In the genomic region with DNA sequence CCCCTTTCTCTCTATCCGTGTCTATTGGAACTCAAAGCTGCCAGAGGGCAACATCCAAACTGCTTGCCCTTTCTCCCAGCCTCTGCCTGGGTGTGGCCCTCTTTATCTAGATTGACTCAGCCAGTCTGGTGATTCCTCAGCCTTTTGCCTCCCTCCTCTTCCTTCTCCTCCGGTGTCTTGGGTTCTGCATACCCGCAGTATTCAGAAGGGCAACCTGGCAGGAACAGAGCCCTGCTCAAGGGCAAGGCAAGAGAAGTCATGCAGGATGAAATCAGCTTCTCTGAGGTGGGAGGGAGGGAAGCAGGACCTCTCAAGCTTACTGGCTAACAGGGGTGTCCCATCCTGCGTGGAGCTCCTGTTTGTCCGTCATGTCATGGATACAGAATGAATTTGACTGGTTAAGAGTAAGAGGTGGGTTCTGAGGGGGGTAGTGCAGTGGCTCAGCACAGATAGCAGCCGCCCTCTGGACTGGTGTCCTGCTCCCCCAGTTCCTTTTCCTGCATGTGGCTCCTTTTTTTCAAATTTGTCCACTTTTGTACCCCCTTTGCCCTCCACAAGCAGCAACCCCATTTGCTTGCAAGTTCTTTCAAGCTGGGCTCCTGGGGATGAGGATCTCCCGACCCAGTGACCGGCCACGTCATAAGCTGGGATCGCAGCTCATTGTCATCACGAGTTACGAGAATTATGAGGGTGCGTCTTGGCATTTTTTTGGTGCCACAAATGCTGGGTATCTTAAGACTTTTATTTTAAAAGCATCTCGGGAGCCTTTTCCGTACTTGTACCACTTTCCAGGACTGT, we compare ENCODE assay signal across 18 cellular contexts.
DNase-seq lines count a peak whose midpoint lies in the region; ATAC-seq and TF ChIP-seq lines count a peak whose summit lies in the region.
"Had no signal": no experiment of that assay in that cellular context is flagged by ENCODE, and none has a peak within 500 bp of the region (broad histone marks: within the 10 kb centered on the region; RNA-seq: fewer than 3 reads in every experiment).

No MANE protein-coding gene starts in this region.

- peak; percentile 77 for DNase-seq in HT1080 (ENCODE audit: low read depth)
- no peak for DNase-seq in WTC11 (ENCODE audit: low spot score)
- no peak for DNase-seq in left ventricle myocardium inferior
- DNase-seq in upper lobe of left lung = no peak
- no peak for DNase-seq in germinal center (ENCODE audit: low spot score)
- DNase-seq: activated CD4-positive, CD25-positive, alpha-beta regulatory T cell; activated T-cell treated with anti-CD3 and anti-CD28 coated beads, Interleukin-2, amount 50 U/mL, for 48 hours; NCI-H187; NCI-H446 treated with DMSO at 0.1 percent for 48 hours; pancreas; SJCRH30; substantia nigra; T-helper 2 cell had no signal

- 88 to 91% methylated on average over 15 of the region's 15 CpGs for WGBS in upper lobe of left lung, 2 donors

- POLR2A ChIA-PET in WTC11 (lab: Charles Lee) = no interaction called here

- H3K9me3 ChIP-seq in left ventricle myocardium inferior (replicated peaks) = no peaks in the 10 kb centered on the region
- no peaks in the 10 kb centered on the region for H3K9me3 ChIP-seq in upper lobe of left lung
- H3K9me3 ChIP-seq: pancreas, SJCRH30 had no signal

- TF ChIP-seq CTCF in WTC11 (IDR thresholded peaks at IDR 0.05) = no peak
- TF ChIP-seq CTCF in left ventricle myocardium inferior (IDR thresholded peaks at IDR 0.05; ENCODE audit: borderline replicate concordance) = no peak
- no peak for TF ChIP-seq CTCF in upper lobe of left lung (IDR thresholded peaks at IDR 0.05)

- H3K4me3 Mint-ChIP-seq in WTC11 = no peak overlapping the region
- H3K4me3 Mint-ChIP-seq: activated naive CD4-positive, alpha-beta T cell treated with anti-CD3 and anti-CD28 coated beads, Interleukin-2, amount 50 U/mL, for 24 hours had no signal

- H3K4me3 ChIP-seq in left ventricle myocardium inferior = no peak overlapping the region
- H3K4me3 ChIP-seq in upper lobe of left lung = no peak overlapping the region
- H3K4me3 ChIP-seq: coronary artery, pancreas, SJCRH30, skin epidermis had no signal

- H3K27me3 ChIP-seq in left ventricle myocardium inferior (ENCODE audit: low read depth) (no peaks in the 10 kb centered on the region), upper lobe of left lung (no peaks in the 10 kb centered on the region)
- H3K27me3 ChIP-seq: pancreas, SJCRH30 had no signal

- H3K27ac ChIP-seq in left ventricle myocardium inferior (replicated peaks) = peak overlapping the region; percentile 42
- no peak overlapping the region for H3K27ac ChIP-seq in upper lobe of left lung
- H3K27ac ChIP-seq: coronary artery, pancreas, SJCRH30 had no signal

- H3K36me3 ChIP-seq in left ventricle myocardium inferior (no peaks in the 10 kb centered on the region), upper lobe of left lung (no peaks in the 10 kb centered on the region)
- H3K36me3 ChIP-seq: pancreas, SJCRH30 had no signal

- TF ChIP-seq EP300 in upper lobe of left lung (IDR thresholded peaks at IDR 0.05) = no peak

- CTCF ChIA-PET in WTC11 (lab: Charles Lee) = interaction anchor here (0.9 kb wide), 1 partner anchor 40 kb away, joined by 3 read pairs; no protein-coding TSS in a partner anchor

- H3K4me1 ChIP-seq in left ventricle myocardium inferior = peaks cover 96% of the 10 kb centered on the region
- H3K4me1 ChIP-seq in upper lobe of left lung = no peaks in the 10 kb centered on the region
- H3K4me1 ChIP-seq: SJCRH30 had no signal

- ATAC-seq in WTC11 (no peak), upper lobe of left lung (ENCODE audit: low FRiP score in 2 of 2) (peak; percentile 7 to 38), HG02885 (IDR thresholded peaks at IDR 0.05; ENCODE audit: poor library complexity, unreplicated experiment) (no peak), HG02759 (IDR thresholded peaks at IDR 0.05; ENCODE audit: unreplicated experiment) (no peak)
- ATAC-seq: pancreas had no signal

- peaks cover 42% of the 10 kb centered on the region for H3K4me1 Mint-ChIP-seq in WTC11
- H3K4me1 Mint-ChIP-seq: activated naive CD4-positive, alpha-beta T cell treated with anti-CD3 and anti-CD28 coated beads, Interleukin-2, amount 50 U/mL, for 24 hours had no signal

- 0 out of 2 replicates have a peak overlapping the region, but pooled peaks have one; percentile 43 for H3K27ac Mint-ChIP-seq in WTC11
- H3K27ac Mint-ChIP-seq: activated naive CD4-positive, alpha-beta T cell treated with anti-CD3 and anti-CD28 coated beads, Interleukin-2, amount 50 U/mL, for 24 hours had no signal

- no peaks in the 10 kb centered on the region for H3K27me3 Mint-ChIP-seq in WTC11 (ENCODE audit: low read depth)

- no peaks in the 10 kb centered on the region for H3K36me3 Mint-ChIP-seq in WTC11
- H3K36me3 Mint-ChIP-seq: activated naive CD4-positive, alpha-beta T cell treated with anti-CD3 and anti-CD28 coated beads, Interleukin-2, amount 50 U/mL, for 24 hours had no signal

- TF ChIP-seq POLR2A in upper lobe of left lung (IDR thresholded peaks at IDR 0.05) = no peak

- intact Hi-C loops in left ventricle myocardium inferior (cut with micrococcal nuclease) = no loop called here

- H3K9me3 Mint-ChIP-seq in WTC11 = no peaks in the 10 kb centered on the region
- H3K9me3 Mint-ChIP-seq: activated naive CD4-positive, alpha-beta T cell treated with anti-CD3 and anti-CD28 coated beads, Interleukin-2, amount 50 U/mL, for 24 hours had no signal

TF ChIP-seq in WTC11, 78 proteins besides CTCF, POLR2A, EP300 and RAD21:
- TF ChIP-seq, protein P1, sequence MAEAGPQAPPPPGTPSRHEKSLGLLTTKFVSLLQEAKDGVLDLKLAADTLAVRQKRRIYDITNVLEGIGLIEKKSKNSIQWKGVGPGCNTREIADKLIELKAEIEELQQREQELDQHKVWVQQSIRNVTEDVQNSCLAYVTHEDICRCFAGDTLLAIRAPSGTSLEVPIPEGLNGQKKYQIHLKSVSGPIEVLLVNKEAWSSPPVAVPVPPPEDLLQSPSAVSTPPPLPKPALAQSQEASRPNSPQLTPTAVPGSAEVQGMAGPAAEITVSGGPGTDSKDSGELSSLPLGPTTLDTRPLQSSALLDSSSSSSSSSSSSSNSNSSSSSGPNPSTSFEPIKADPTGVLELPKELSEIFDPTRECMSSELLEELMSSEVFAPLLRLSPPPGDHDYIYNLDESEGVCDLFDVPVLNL (CRISPR knock-in tag; IDR thresholded peaks at IDR 0.05; ENCODE audit: borderline replicate concordance, low read depth) = no peak
- TF ChIP-seq SMAD3 (CRISPR knock-in tag; IDR thresholded peaks at IDR 0.05; ENCODE audit: borderline replicate concordance) (no peak), SP1 (CRISPR knock-in tag; conservative IDR thresholded peaks at IDR 0.05) (no peak), ZNF263 (CRISPR knock-in tag; IDR thresholded peaks at IDR 0.05; ENCODE audit: low read depth) (no peak), CREB1 (CRISPR knock-in tag; IDR thresholded peaks at IDR 0.05) (no peak), PRRX2 (CRISPR knock-in tag; IDR thresholded peaks at IDR 0.05) (no peak), FOXK1 (CRISPR knock-in tag; IDR thresholded peaks at IDR 0.05) (no peak), KAT7 (CRISPR knock-in tag; IDR thresholded peaks at IDR 0.05; ENCODE audit: borderline replicate concordance) (no peak), SMAD4 (CRISPR knock-in tag; IDR thresholded peaks at IDR 0.05) (no peak), FOXJ3 (CRISPR knock-in tag; IDR thresholded peaks at IDR 0.05; ENCODE audit: borderline replicate concordance) (no peak)
- TF ChIP-seq, protein P2, sequence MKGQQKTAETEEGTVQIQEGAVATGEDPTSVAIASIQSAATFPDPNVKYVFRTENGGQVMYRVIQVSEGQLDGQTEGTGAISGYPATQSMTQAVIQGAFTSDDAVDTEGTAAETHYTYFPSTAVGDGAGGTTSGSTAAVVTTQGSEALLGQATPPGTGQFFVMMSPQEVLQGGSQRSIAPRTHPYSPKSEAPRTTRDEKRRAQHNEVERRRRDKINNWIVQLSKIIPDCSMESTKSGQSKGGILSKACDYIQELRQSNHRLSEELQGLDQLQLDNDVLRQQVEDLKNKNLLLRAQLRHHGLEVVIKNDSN (CRISPR knock-in tag; IDR thresholded peaks at IDR 0.05) = no peak
- TF ChIP-seq, protein P3, sequence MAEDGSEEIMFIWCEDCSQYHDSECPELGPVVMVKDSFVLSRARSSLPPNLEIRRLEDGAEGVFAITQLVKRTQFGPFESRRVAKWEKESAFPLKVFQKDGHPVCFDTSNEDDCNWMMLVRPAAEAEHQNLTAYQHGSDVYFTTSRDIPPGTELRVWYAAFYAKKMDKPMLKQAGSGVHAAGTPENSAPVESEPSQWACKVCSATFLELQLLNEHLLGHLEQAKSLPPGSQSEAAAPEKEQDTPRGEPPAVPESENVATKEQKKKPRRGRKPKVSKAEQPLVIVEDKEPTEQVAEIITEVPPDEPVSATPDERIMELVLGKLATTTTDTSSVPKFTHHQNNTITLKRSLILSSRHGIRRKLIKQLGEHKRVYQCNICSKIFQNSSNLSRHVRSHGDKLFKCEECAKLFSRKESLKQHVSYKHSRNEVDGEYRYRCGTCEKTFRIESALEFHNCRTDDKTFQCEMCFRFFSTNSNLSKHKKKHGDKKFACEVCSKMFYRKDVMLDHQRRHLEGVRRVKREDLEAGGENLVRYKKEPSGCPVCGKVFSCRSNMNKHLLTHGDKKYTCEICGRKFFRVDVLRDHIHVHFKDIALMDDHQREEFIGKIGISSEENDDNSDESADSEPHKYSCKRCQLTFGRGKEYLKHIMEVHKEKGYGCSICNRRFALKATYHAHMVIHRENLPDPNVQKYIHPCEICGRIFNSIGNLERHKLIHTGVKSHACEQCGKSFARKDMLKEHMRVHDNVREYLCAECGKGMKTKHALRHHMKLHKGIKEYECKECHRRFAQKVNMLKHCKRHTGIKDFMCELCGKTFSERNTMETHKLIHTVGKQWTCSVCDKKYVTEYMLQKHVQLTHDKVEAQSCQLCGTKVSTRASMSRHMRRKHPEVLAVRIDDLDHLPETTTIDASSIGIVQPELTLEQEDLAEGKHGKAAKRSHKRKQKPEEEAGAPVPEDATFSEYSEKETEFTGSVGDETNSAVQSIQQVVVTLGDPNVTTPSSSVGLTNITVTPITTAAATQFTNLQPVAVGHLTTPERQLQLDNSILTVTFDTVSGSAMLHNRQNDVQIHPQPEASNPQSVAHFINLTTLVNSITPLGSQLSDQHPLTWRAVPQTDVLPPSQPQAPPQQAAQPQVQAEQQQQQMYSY (CRISPR knock-in tag; IDR thresholded peaks at IDR 0.05) = no peak

Comparison
In these comparisons a context has a peak if more than half of its experiments do, and no peak if none do; other contexts are left out.
1. ATAC-seq: peak in upper lobe of left lung (2 of 2); none in WTC11 (single experiment), HG02885 (single experiment) and HG02759 (single experiment).